In the genomic region with DNA sequence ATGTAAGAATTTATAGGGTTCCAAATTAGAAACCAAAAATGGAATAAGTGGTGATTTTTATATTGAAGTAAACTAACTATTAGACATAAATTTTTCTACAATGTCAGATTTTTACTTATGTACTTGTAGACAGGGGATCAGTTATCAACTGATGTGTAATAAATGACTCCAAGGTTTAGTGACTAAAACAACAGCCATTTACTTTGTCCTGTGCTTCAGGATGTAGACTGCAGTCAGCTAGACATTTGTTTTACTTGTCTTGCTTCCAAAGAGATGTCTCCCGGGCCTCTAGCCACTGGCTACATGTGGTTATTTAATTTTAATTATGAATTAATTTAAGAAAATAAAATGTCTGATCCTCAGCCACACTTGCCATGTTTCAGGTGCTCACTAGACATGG, we compare ENCODE assay signal across 12 cellular contexts.
DNase-seq lines count a peak whose midpoint lies in the region; ATAC-seq lines count a peak whose summit lies in the region.
"Had no signal": no experiment of that assay in that cellular context is flagged by ENCODE, and none has a peak within 500 bp of the region (broad histone marks: within the 10 kb centered on the region; RNA-seq: fewer than 3 reads in every experiment).

No MANE protein-coding gene starts in this region.

- H3K4me2 ChIP-seq in skeletal muscle satellite cell (ENCODE audit: low read length) = peak overlapping the region; percentile 23
- H3K4me2 ChIP-seq: BLaER1 had no signal

- WGBS in aorta, 2 donors = 25 to 37% methylated on average over 1 of the region's 1 CpG

- DNase-seq in ELR (ENCODE audit: low read depth) (peak; percentile 33), LHCN-M2 (ENCODE audit: low read depth) (peak; percentile 36), kidney tubule cell (ENCODE audit: low spot score) (peak; percentile 61), NOMO-1 (lab: John Stamatoyannopoulos, UW; ENCODE audit: unreplicated experiment in 2 of 2) (no peak), aorta (no peak), middle frontal gyrus (ENCODE audit: extremely low spot score, low spot score) (no peak)
- DNase-seq: AML-193, DMS53, GOT3 had no signal

- no peak overlapping the region for H3K9ac ChIP-seq in skeletal muscle satellite cell (ENCODE audit: low read depth, low read length)
- H3K9ac ChIP-seq: BLaER1 had no signal

- no peak overlapping the region for H3K27ac ChIP-seq in aorta (ENCODE audit: low read depth in 1 of 2, low read length in 2 of 2)
- H3K27ac ChIP-seq: BLaER1 had no signal

- H3K9me3 ChIP-seq in skeletal muscle satellite cell (replicated peaks; ENCODE audit: low read length) = no peaks in the 10 kb centered on the region
- no peaks in the 10 kb centered on the region for H3K9me3 ChIP-seq in aorta (ENCODE audit: control insufficient read depth, low read length)
- H3K9me3 ChIP-seq: BLaER1, HAP-1 had no signal

- H3K4me3 ChIP-seq in skeletal muscle satellite cell (ENCODE audit: low read length) = no peak overlapping the region
- H3K4me3 ChIP-seq in aorta (ENCODE audit: low read length in 2 of 2) = no peak overlapping the region
- H3K4me3 ChIP-seq: BLaER1, HAP-1 had no signal

- H3K36me3 ChIP-seq in skeletal muscle satellite cell (ENCODE audit: insufficient read depth, low read length) = no peaks in the 10 kb centered on the region
- H3K36me3 ChIP-seq in aorta (ENCODE audit: control insufficient read depth in 1 of 2, insufficient read depth in 2 of 2, low read length in 1 of 2) = no peaks in the 10 kb centered on the region
- H3K36me3 ChIP-seq: BLaER1, HAP-1 had no signal

- H3K4me1 ChIP-seq in skeletal muscle satellite cell (ENCODE audit: control insufficient read depth, insufficient read depth, low read length) (peaks cover 44% of the 10 kb centered on the region), aorta (ENCODE audit: control insufficient read depth in 1 of 2, insufficient read depth in 2 of 2, low read length in 2 of 2) (no peaks in the 10 kb centered on the region)
- H3K4me1 ChIP-seq: HAP-1 had no signal

- ATAC-seq in aorta (ENCODE audit: low FRiP score) = no peak

- H3K27me3 ChIP-seq in skeletal muscle satellite cell (ENCODE audit: control insufficient read depth, insufficient read depth, low read length) (no peaks in the 10 kb centered on the region), aorta (ENCODE audit: control insufficient read depth in 1 of 2, insufficient read depth in 2 of 2, low read length in 1 of 2) (no peaks in the 10 kb centered on the region)
- H3K27me3 ChIP-seq: BLaER1 had no signal

- intact Hi-C loops in aorta (cut with DNase I) = no loop called here

Comparison
In these comparisons a context has a peak if more than half of its experiments do, and no peak if none do; other contexts are left out.
1. DNase-seq: peak in ELR (single experiment), LHCN-M2 (single experiment) and kidney tubule cell (single experiment); none in NOMO-1 (0 of 2), aorta (0 of 2) and middle frontal gyrus (single experiment).